ENCODE assay signal across 1 cellular context in genomic region chr12:116140559-116140958, GRCh38.
TF ChIP-seq lines count a peak whose summit lies in the region.

No MANE protein-coding gene starts in this region.

TF ChIP-seq in WTC11, 78 proteins besides CTCF, POLR2A, EP300 and RAD21:
- TF ChIP-seq SMAD3 (CRISPR knock-in tag; IDR thresholded peaks at IDR 0.05; ENCODE audit: borderline replicate concordance) (no peak), E2F4 (CRISPR knock-in tag; IDR thresholded peaks at IDR 0.05; ENCODE audit: borderline replicate concordance, low read depth) (no peak), CREM (CRISPR knock-in tag; IDR thresholded peaks at IDR 0.05) (no peak), MXD4 (CRISPR knock-in tag; IDR thresholded peaks at IDR 0.05; ENCODE audit: borderline replicate concordance) (no peak), E2F1 (CRISPR knock-in tag; IDR thresholded peaks at IDR 0.05) (no peak), FOXJ3 (CRISPR knock-in tag; IDR thresholded peaks at IDR 0.05; ENCODE audit: borderline replicate concordance) (no peak), PRRX2 (CRISPR knock-in tag; IDR thresholded peaks at IDR 0.05) (no peak), FOXK1 (CRISPR knock-in tag; IDR thresholded peaks at IDR 0.05) (no peak), NFATC4 (CRISPR knock-in tag; IDR thresholded peaks at IDR 0.05) (no peak), ZMAT4 (CRISPR knock-in tag; IDR thresholded peaks at IDR 0.05) (no peak), GTF2I (CRISPR knock-in tag; conservative IDR thresholded peaks at IDR 0.05) (no peak), OVOL2 (CRISPR knock-in tag; IDR thresholded peaks at IDR 0.05; ENCODE audit: borderline replicate concordance) (no peak), ZNF138 (CRISPR knock-in tag; conservative IDR thresholded peaks at IDR 0.05) (no peak), ZNF423 (CRISPR knock-in tag; IDR thresholded peaks at IDR 0.05) (no peak)
TF ChIP-seq in WTC11: peak in this region for 0.
